In the genomic region with DNA sequence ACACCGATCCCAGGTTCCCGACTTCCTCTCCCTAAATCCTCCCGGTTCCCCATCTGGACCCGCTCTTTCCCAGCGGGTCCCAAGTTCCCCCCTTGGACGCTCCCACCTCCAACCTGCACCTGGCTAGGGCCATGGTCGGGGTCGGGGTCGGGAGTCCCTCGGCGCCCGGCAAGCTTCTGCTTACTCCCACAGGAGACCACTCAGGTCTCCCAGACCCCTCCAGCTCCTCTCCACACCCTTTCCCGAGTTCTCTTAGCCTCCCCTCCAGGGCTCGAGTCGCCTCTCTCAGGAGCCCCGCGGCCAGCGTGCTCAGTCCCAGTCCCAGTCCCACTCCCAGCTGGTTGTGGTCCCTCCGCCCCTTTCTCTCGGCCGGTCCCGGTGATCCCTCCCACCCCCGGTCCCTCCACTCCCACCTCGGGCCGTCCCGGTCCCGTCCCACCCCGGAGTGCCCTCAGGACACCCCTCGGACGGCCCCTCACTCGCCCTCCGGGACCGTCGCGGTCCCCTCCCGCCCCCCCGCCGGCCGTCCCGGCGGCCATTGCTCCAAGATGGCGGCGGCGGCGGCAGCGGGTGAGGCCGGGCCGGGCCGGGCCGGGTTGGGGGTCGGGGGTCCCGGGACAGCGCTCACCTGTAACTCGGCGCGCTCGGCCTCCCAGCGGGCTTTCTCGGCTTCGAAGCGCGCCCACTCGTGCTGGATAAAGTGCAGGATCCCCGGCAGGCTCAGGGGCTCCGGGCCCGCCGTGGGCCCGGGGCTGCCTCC, we compare ENCODE assay signal across 8 cellular contexts. TPM values are rescaled to one million over a fixed set of nuclear protein-coding genes. Genes with fewer than 3 reads are reported as not detected.
DNase-seq lines count a peak whose midpoint lies in the region; ATAC-seq and TF ChIP-seq lines count a peak whose summit lies in the region.

A gene with protein sequence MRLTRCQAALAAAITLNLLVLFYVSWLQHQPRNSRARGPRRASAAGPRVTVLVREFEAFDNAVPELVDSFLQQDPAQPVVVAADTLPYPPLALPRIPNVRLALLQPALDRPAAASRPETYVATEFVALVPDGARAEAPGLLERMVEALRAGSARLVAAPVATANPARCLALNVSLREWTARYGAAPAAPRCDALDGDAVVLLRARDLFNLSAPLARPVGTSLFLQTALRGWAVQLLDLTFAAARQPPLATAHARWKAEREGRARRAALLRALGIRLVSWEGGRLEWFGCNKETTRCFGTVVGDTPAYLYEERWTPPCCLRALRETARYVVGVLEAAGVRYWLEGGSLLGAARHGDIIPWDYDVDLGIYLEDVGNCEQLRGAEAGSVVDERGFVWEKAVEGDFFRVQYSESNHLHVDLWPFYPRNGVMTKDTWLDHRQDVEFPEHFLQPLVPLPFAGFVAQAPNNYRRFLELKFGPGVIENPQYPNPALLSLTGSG (plus strand): TSS at position 537 of the 760 bp plus-strand sequence. CDS start 9,394 bp downstream, outside the sequence.

- peaks cover 16% of the 10 kb centered on the region for H3K36me3 Mint-ChIP-seq in T-helper 2 cell treated with Interferon-gamma antibody and Interleukin-4, amounts not matched to agents 5 μg/mL and 100 μg/mL, for 36 hours (ENCODE audit: low read depth)

- in situ Hi-C loops in G401 (cut with HindIII; ENCODE audit: low sequenced_read_pairs): no loop called here

- H3K27me3 Mint-ChIP-seq in T-helper 2 cell treated with Interferon-gamma antibody and Interleukin-4, amounts not matched to agents 5 μg/mL and 100 μg/mL, for 36 hours (ENCODE audit: low read depth): no peaks in the 10 kb centered on the region

- H3K4me1 Mint-ChIP-seq in T-helper 2 cell treated with Interferon-gamma antibody and Interleukin-4, amounts not matched to agents 5 μg/mL and 100 μg/mL, for 36 hours (ENCODE audit: low read depth): peaks cover 39% of the 10 kb centered on the region

- ATAC-seq in HG02798 (IDR thresholded peaks at IDR 0.05; ENCODE audit: poor library complexity, unreplicated experiment): peak; percentile 38

- intact Hi-C loops in lower leg skin (cut with DNase I; ENCODE audit: low total_unique reads): no loop called here

- H3K4me3 ChIP-seq in choroid plexus epithelial cell (ENCODE audit: low read depth, low read length) (peak within 1 kb of the TSS; percentile 83), lower leg skin (ENCODE audit: low read depth, poor library complexity, severe bottlenecking) (peak within 1 kb of the TSS; percentile 85)

- H3K4me3 Mint-ChIP-seq in T-helper 2 cell treated with Interferon-gamma antibody and Interleukin-4, amounts not matched to agents 5 μg/mL and 100 μg/mL, for 36 hours: peak within 1 kb of the TSS; percentile 92

- H3K27ac Mint-ChIP-seq in T-helper 2 cell treated with Interferon-gamma antibody and Interleukin-4, amounts not matched to agents 5 μg/mL and 100 μg/mL, for 36 hours: peak within 1 kb of the TSS; percentile 87

- no peaks in the 10 kb centered on the region for H3K9me3 Mint-ChIP-seq in T-helper 2 cell treated with Interferon-gamma antibody and Interleukin-4, amounts not matched to agents 5 μg/mL and 100 μg/mL, for 36 hours

- TF ChIP-seq CTCF in choroid plexus epithelial cell (conservative IDR thresholded peaks at IDR 0.05; ENCODE audit: low read depth, low read length) (no peak), lower leg skin (IDR thresholded peaks at IDR 0.05) (no peak)

- no peak for DNase-seq in G401 (ENCODE audit: low spot score)
- DNase-seq in T-helper 2 cell treated with Interferon-gamma antibody and Interleukin-4, amounts not matched to agents 5 μg/mL and 100 μg/mL, for 36 hours (ENCODE audit: low spot score): peak; percentile 26
- DNase-seq in choroid plexus epithelial cell (ENCODE audit: low read depth): no peak
- no peak for DNase-seq in lower leg skin (ENCODE audit: low spot score in 2 of 2)
- peak; percentile 60 for DNase-seq in stimulated activated CD8-positive, alpha-beta memory T cell treated with anti-CD3 and anti-CD28 coated beads, Interleukin-4, amount 100 ng/mL, for 48 hours
- DNase-seq in SHP77 treated with DMSO at 0.1 percent for 48 hours (lab: John Stamatoyannopoulos, UW): no peak
- no peak for DNase-seq in foreskin melanocyte

- TF ChIP-seq POLR2A in lower leg skin (IDR thresholded peaks at IDR 0.05): no peak

- WGBS in lower leg skin, 2 donors: 0% methylated on average over 24 to 30 of the region's 68 CpGs

RNA-seq across cellular contexts. Expression of the gene that starts here (rescaled TPM):
- 19.3 and 42.4 TPM in 2 replicates for total RNA-seq in G401 (2014; rRNA removed; shearing (Covaris generic))
- 10 to 100 TPM in 3 of 4 donors, 1 to 10 TPM in 1; 9.4 to 16.1 (median 12.8) TPM for total RNA-seq in lower leg skin

Comparison
In these comparisons a context has a peak if more than half of its experiments do, and no peak if none do; other contexts are left out.
1. DNase-seq: peak in T-helper 2 cell treated with Interferon-gamma antibody and Interleukin-4, amounts not matched to agents 5 μg/mL and 100 μg/mL, for 36 hours (single experiment) and stimulated activated CD8-positive, alpha-beta memory T cell treated with anti-CD3 and anti-CD28 coated beads, Interleukin-4, amount 100 ng/mL, for 48 hours (single experiment); none in G401 (single experiment), choroid plexus epithelial cell (single experiment), lower leg skin (0 of 2), SHP77 treated with DMSO at 0.1 percent for 48 hours (single experiment) and foreskin melanocyte (single experiment).